Comparison of ENCODE assay signal across 14 cellular contexts in the genomic region with DNA sequence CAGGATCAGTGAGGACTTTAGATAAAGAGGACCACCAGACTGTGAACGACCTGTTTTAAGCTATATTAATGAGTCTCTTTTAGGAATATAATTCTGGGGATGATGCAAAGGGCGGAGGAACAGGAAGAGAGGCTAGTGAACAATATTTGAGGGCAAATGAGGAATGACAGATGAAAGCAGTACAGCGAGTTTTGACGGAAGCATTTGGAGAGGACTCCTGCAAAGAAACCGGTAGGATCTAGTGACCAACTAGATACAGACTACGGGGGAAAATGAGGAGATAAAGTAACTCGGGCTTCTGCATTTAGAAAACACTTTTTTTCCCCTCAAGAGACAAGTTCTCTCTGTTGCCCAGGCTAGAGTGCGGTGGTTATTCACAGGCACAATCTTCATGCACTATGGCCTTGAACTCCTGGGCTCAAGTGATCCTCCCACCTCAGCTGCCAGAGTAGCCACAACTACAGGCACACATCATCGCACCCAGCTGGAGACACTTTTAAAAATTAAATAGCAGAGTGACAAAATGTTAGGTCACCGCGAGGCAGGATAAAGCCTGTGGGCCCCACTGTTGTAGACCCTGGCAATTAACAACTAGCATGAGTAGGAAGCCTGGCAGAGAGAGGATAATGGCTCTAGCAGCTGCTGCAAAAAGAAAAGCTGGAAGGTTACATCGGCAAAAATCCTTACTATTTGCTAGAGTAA.
DNase-seq lines count a peak whose midpoint lies in the region; ATAC-seq, FAIRE-seq and TF ChIP-seq lines count a peak whose summit lies in the region.
"Had no signal": no experiment of that assay in that cellular context is flagged by ENCODE, and none has a peak within 500 bp of the region (broad histone marks: within the 10 kb centered on the region; RNA-seq: fewer than 3 reads in every experiment).

No MANE protein-coding gene starts in this region.

- peaks cover 6 to 23% (median 13%) of the 10 kb centered on the region in 11 experiments; a peak in 21 of 22 replicates for H3K9me3 ChIP-seq in BLaER1 treated with 17β-estradiol and CSF1 and Interleukin-3, amounts not matched to agents 10 nM and 100 nM (replicated peaks in 1 of 11)
- no peaks in the 10 kb centered on the region for H3K9me3 ChIP-seq in SU-DHL-6 (ENCODE audit: insufficient read depth, low read length)
- no peaks in the 10 kb centered on the region for H3K9me3 ChIP-seq in HepG2 (ENCODE audit: low read length)
- no peaks in the 10 kb centered on the region for H3K9me3 ChIP-seq in ascending aorta
- H3K9me3 ChIP-seq in small intestine (ENCODE audit: control insufficient read depth, low read depth): no peaks in the 10 kb centered on the region
- H3K9me3 ChIP-seq: mucosa of descending colon had no signal

- no peaks in the 10 kb centered on the region for H3F3A ChIP-seq in SU-DHL-6 (ENCODE audit: insufficient read depth)

- in situ Hi-C loops in HepG2 (cut with HindIII; ENCODE audit: extremely low pct_ligation_motif_present, low pct_unique_long_range_greater_than_20kb): no loop called here

- no peak for TF ChIP-seq CTCF in SU-DHL-6 (IDR thresholded peaks at IDR 0.05; ENCODE audit: insufficient read depth, low read length, poor library complexity, severe bottlenecking)
- TF ChIP-seq CTCF in HepG2 (CRISPR knock-in tag; IDR thresholded peaks at IDR 0.05): no peak
- no peak for TF ChIP-seq CTCF in ascending aorta (IDR thresholded peaks at IDR 0.05)

- no peaks in the 10 kb centered on the region for H3K9me2 ChIP-seq in SU-DHL-6 (replicated peaks; ENCODE audit: insufficient read depth, low read length)

- peaks cover 56% of the 10 kb centered on the region for H3K79me2 ChIP-seq in SU-DHL-6 (ENCODE audit: insufficient read depth, low read length)
- peaks cover 11% of the 10 kb centered on the region for H3K79me2 ChIP-seq in HepG2 (ENCODE audit: insufficient read depth, low read length)

- WGBS in HepG2 (ENCODE audit: low lambda C conversion rate): 17% methylated on average over 11 of the region's 12 CpGs
- 70 to 89% (median 83%) methylated on average over 12 of the region's 12 CpGs for WGBS in small intestine, 3 donors

- H3K36me3 ChIP-seq in BLaER1 treated with 17β-estradiol and CSF1 and Interleukin-3, amounts not matched to agents 10 nM and 100 nM: peaks cover 0 to 22% (median 6%) of the 10 kb centered on the region in 11 experiments; a peak in 10 of 22 replicates
- no peaks in the 10 kb centered on the region for H3K36me3 ChIP-seq in SU-DHL-6 (ENCODE audit: low read length)
- H3K36me3 ChIP-seq in HepG2 (replicated peaks in 1 of 2; ENCODE audit: control insufficient read depth in 1 of 2, insufficient read depth in 2 of 2, low read length in 2 of 2): no peaks in the 10 kb centered on the region
- no peaks in the 10 kb centered on the region for H3K36me3 ChIP-seq in ascending aorta
- H3K36me3 ChIP-seq in small intestine (ENCODE audit: control insufficient read depth in 2 of 2, insufficient read depth in 2 of 2, low read length in 2 of 2): no peaks in the 10 kb centered on the region

- BruUV-seq in HepG2 (replicated peaks; lab: Mats Ljungman, UMichigan): no TSS peak

- DNase-seq in HepG2 (ENCODE audit: low spot score) (peak; percentile 64), ascending aorta (ENCODE audit: low spot score in 2 of 2) (no peak), small intestine (no peak), GF-D8 (lab: John Stamatoyannopoulos, UW) (no peak)
- DNase-seq: activated effector memory CD4-positive, alpha-beta T cell treated with Interleukin-2 at 50 U/mL for 16 hours; cortex of kidney; mucosa of descending colon; PC-9 had no signal

- CTCF ChIA-PET in HepG2 (lab: Yijun Ruan, JAX; ENCODE audit: low intra/inter-chr PET ratio, low total read pairs): no interaction called here

- TF ChIP-seq RAD21 in HepG2 (CRISPR knock-in tag; IDR thresholded peaks at IDR 0.05): no peak

- FAIRE-seq in HepG2 (lab: Jason Lieb, UNC): peak; percentile 95
- no peak for FAIRE-seq in small intestine (lab: Jason Lieb, UNC)

- TF ChIP-seq EP300 in HepG2 (IDR thresholded peaks at IDR 0.05; ENCODE audit: low read depth in 2 of 2, low read length in 2 of 2) (peak in 1 of 2 experiments; percentile 32; a peak in 1 of 4 replicates), HepG2 (CRISPR knock-in tag; IDR thresholded peaks at IDR 0.05; ENCODE audit: borderline replicate concordance) (no peak)

- POLR2A ChIA-PET in HepG2 (lab: Yijun Ruan, JAX): no interaction called here

- TF ChIP-seq POLR2A in HepG2 (IDR thresholded peaks at IDR 0.05; ENCODE audit: insufficient read depth in 1 of 2, low read depth in 2 of 2, low read length in 2 of 2): no peak

- intact Hi-C loops in HepG2 (cut with micrococcal nuclease; ENCODE audit: unreplicated experiment): no loop called here
- intact Hi-C loops in ascending aorta (cut with DNase I): no loop called here

- peak overlapping the region in 2 of 11 experiments; percentile 1 to 15; a peak in 1 of 22 replicates for H3K27ac ChIP-seq in BLaER1 treated with 17β-estradiol and CSF1 and Interleukin-3, amounts not matched to agents 10 nM and 100 nM
- H3K27ac ChIP-seq in SU-DHL-6 (ENCODE audit: low read depth, low read length) (peak overlapping the region; percentile 22; the same call in 1 of the 2 replicates), HepG2 (ENCODE audit: extremely low read length, insufficient read depth, low read length) (peak overlapping the region; percentile 17), ascending aorta (no peak overlapping the region), small intestine (ENCODE audit: low read depth in 1 of 2, low read length in 1 of 2) (no peak overlapping the region)
- H3K27ac ChIP-seq: KMS-11, PC-9, VCaP had no signal

- peak overlapping the region; percentile 14 to 56 (median 35); a peak in 21 of 22 replicates for H3K4me2 ChIP-seq in BLaER1 treated with 17β-estradiol and CSF1 and Interleukin-3, amounts not matched to agents 10 nM and 100 nM
- H3K4me2 ChIP-seq in SU-DHL-6 (ENCODE audit: low read depth, low read length, poor library complexity, severe bottlenecking): peak overlapping the region; percentile 27
- peak overlapping the region; percentile 63 for H3K4me2 ChIP-seq in HepG2 (ENCODE audit: low read depth, low read length)
- H3K4me2 ChIP-seq: KMS-11, PC-9 had no signal

- no peak overlapping the region for H3K4me3 ChIP-seq in BLaER1 treated with 17β-estradiol and CSF1 and Interleukin-3, amounts not matched to agents 10 nM and 100 nM
- no peak overlapping the region for H3K4me3 ChIP-seq in SU-DHL-6 (ENCODE audit: insufficient read depth, low read length, poor library complexity, severe bottlenecking)
- H3K4me3 ChIP-seq in HepG2 (replicated peaks in 1 of 3; ENCODE audit: insufficient read depth in 1 of 3, low read depth in 2 of 3, low read length in 3 of 3): peak overlapping the region in 1 of 3 experiments; percentile 47; a peak in 1 of 6 replicates
- H3K4me3 ChIP-seq in ascending aorta: no peak overlapping the region
- H3K4me3 ChIP-seq in small intestine (ENCODE audit: low read depth in 1 of 2, low read length in 2 of 2): no peak overlapping the region
- H3K4me3 ChIP-seq: mucosa of descending colon, PC-9 had no signal

- H2AFZ ChIP-seq in SU-DHL-6 (ENCODE audit: low read depth, low read length, severe bottlenecking) (no peak overlapping the region), HepG2 (ENCODE audit: low read length) (no peak overlapping the region)
- H2AFZ ChIP-seq: PC-9 had no signal

- H3K4me1 ChIP-seq in BLaER1 treated with 17β-estradiol and CSF1 and Interleukin-3, amounts not matched to agents 10 nM and 100 nM: peaks cover 15 to 22% (median 19%) of the 10 kb centered on the region in 10 experiments
- H3K4me1 ChIP-seq in HepG2 (ENCODE audit: insufficient read depth, low read length) (peaks cover 42% of the 10 kb centered on the region), ascending aorta (peaks cover 0 to 4% of the 10 kb centered on the region in 2 donors), small intestine (ENCODE audit: control insufficient read depth in 2 of 2, insufficient read depth in 1 of 2, low read depth in 1 of 2, low read length in 1 of 2) (peaks cover 0 to 4% of the 10 kb centered on the region in 2 donors)

- ATAC-seq in HG03460 (IDR thresholded peaks at IDR 0.05; ENCODE audit: unreplicated experiment) (peak; percentile 66), HepG2 (peak; percentile 94), HG03439 (IDR thresholded peaks at IDR 0.05; ENCODE audit: unreplicated experiment) (no peak)
- ATAC-seq: mucosa of descending colon had no signal

- peak overlapping the region in 2 of 11 experiments; percentile 18 to 24; a peak in 2 of 22 replicates for H3K9ac ChIP-seq in BLaER1 treated with 17β-estradiol and CSF1 and Interleukin-3, amounts not matched to agents 10 nM and 100 nM
- H3K9ac ChIP-seq in SU-DHL-6 (ENCODE audit: low read length): no peak overlapping the region
- H3K9ac ChIP-seq in HepG2 (ENCODE audit: insufficient read depth, low read depth, low read length): peak overlapping the region; percentile 14; the same call in 1 of the 2 replicates
- H3K9ac ChIP-seq: KMS-11 had no signal

- no peaks in the 10 kb centered on the region for H3K27me3 ChIP-seq in BLaER1 treated with 17β-estradiol and CSF1 and Interleukin-3, amounts not matched to agents 10 nM and 100 nM
- H3K27me3 ChIP-seq in SU-DHL-6 (ENCODE audit: low read length) (no peaks in the 10 kb centered on the region), HepG2 (ENCODE audit: control insufficient read depth in 1 of 2, insufficient read depth in 2 of 2, low read length in 2 of 2) (no peaks in the 10 kb centered on the region), ascending aorta (no peaks in the 10 kb centered on the region), small intestine (ENCODE audit: control insufficient read depth in 2 of 2, insufficient read depth in 2 of 2, low read length in 2 of 2) (no peaks in the 10 kb centered on the region)

- peaks cover 7 to 95% (median 21%) of the 10 kb centered on the region in 11 experiments; a peak in 14 of 22 replicates for H4K20me1 ChIP-seq in BLaER1 treated with 17β-estradiol and CSF1 and Interleukin-3, amounts not matched to agents 10 nM and 100 nM
- peaks cover 12% of the 10 kb centered on the region; the same call in 1 of the 2 replicates for H4K20me1 ChIP-seq in SU-DHL-6 (ENCODE audit: low read depth, low read length)
- H4K20me1 ChIP-seq in HepG2 (ENCODE audit: insufficient read depth, low read length): peaks cover 5% of the 10 kb centered on the region; the same call in 1 of the 2 replicates

TF ChIP-seq in HepG2, 621 proteins besides CTCF, POLR2A, EP300 and RAD21 (continues in another document):
- peak; percentile 65; the same call in 1 of the 2 replicates for TF ChIP-seq ZNF331 (CRISPR knock-in tag; IDR thresholded peaks at IDR 0.05)
- no peak for TF ChIP-seq SOX5 (CRISPR knock-in tag; IDR thresholded peaks at IDR 0.05; ENCODE audit: borderline replicate concordance)
- TF ChIP-seq SOX13 (IDR thresholded peaks at IDR 0.05): no peak
- TF ChIP-seq SOX13 (CRISPR knock-in tag; conservative IDR thresholded peaks at IDR 0.05 in 1 of 2, IDR thresholded peaks at IDR 0.05 in 1 of 2): peak in 1 of 2 experiments; percentile 28; a peak in 1 of 4 replicates
- TF ChIP-seq ZBTB7B (CRISPR knock-in tag; IDR thresholded peaks at IDR 0.05): peak; percentile 39; the same call in 1 of the 2 replicates
- peak; percentile 47; the same call in 1 of the 2 replicates for TF ChIP-seq KAT8 (CRISPR knock-in tag; IDR thresholded peaks at IDR 0.05)

Comparison
In these comparisons a context has a peak if more than half of its experiments do, and no peak if none do; other contexts are left out.
1. H3K27ac ChIP-seq: peak in SU-DHL-6 (single experiment) and HepG2 (single experiment); none in ascending aorta (0 of 2) and small intestine (0 of 2).
2. Peak in every context shown above with its lines, with median percentiles within 50 percentile points of each other: H3K4me2 ChIP-seq.